ENCODE assay signal across 13 cellular contexts in genomic region chr16:75351183-75351582, GRCh38.
DNase-seq lines count a peak whose midpoint lies in the region; ATAC-seq and TF ChIP-seq lines count a peak whose summit lies in the region.
"Had no signal": no experiment of that assay in that cellular context is flagged by ENCODE, and none has a peak within 500 bp of the region (broad histone marks: within the 10 kb centered on the region; RNA-seq: fewer than 3 reads in every experiment).

No MANE protein-coding gene starts in this region.

- DNase-seq in 8988T (peak; percentile 21), HS-27A (ENCODE audit: low read depth) (peak; percentile 60), brain microvascular endothelial cell (peak; percentile 76), glomerular visceral epithelial cell (ENCODE audit: extremely low spot score) (peak; percentile 49)
- no peak for DNase-seq in activated CD8-positive, alpha-beta memory T cell treated with anti-CD3 and anti-CD28 coated beads for 24 hours
- DNase-seq: activated CD4-positive, CD25-positive, alpha-beta regulatory T cell; heart right ventricle; NCI-H1092 treated with DMSO at 0.1 percent for 48 hours; NCI-H526 treated with DMSO at 0.1 percent for 48 hours had no signal

- in situ Hi-C loops in brain microvascular endothelial cell (cut with HindIII; ENCODE audit: low pct_ligation_motif_present, low sequenced_read_pairs), result no loop called here

- H3K27me3 ChIP-seq in brain microvascular endothelial cell (replicated peaks), result no peaks in the 10 kb centered on the region

- ATAC-seq in HG02870 (IDR thresholded peaks at IDR 0.05; ENCODE audit: unreplicated experiment), result no peak
- no peak for ATAC-seq in HG02884 (IDR thresholded peaks at IDR 0.05; ENCODE audit: unreplicated experiment)
- ATAC-seq in GM21367 (IDR thresholded peaks at IDR 0.05; ENCODE audit: unreplicated experiment), result no peak

- peak overlapping the region; percentile 79 for H3K27ac ChIP-seq in brain microvascular endothelial cell
- H3K27ac ChIP-seq: SK-N-MC had no signal

- H3K36me3 ChIP-seq in brain microvascular endothelial cell (replicated peaks), result no peaks in the 10 kb centered on the region

- no peak for TF ChIP-seq CTCF in brain microvascular endothelial cell (IDR thresholded peaks at IDR 0.05; ENCODE audit: low read depth, low read length, missing control alignments)

- H3K4me3 ChIP-seq in brain microvascular endothelial cell (ENCODE audit: low read depth, low read length), result no peak overlapping the region
- H3K4me3 ChIP-seq: heart right ventricle, SK-N-MC had no signal
